Comparison of ENCODE assay signal across 8 cellular contexts in the genomic region with DNA sequence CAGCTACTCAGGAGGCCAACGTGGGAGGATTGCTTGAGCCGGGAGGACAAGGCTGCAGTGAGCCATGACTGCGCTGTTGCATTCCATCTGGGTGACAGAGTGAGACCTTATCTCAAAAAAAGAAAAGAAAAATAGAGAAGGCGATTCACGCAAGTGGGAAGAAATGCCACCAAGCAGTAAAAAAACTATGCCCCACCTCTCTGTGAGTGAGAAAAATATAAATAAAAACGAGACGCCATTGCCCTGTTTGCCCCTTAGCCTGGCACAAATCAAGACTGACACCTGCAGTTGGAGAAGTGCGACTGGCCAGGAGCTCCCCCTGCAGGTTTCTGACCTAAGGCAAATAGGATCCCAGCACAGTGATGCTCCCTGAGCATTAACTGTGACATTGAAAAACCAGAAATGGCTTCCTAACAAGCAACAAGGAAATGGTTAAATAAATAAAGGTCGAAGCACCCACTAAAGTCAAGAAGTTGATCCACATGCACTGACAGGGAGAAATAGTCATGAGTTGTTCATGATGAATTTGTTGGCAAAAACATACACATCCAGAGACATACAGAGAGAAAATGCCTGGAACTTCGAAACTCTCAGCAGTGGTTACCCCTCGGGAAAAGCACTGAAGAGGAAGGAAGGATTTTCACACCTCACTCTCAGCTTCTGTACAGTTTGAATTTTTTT. TPM values are rescaled to one million over a fixed set of nuclear protein-coding genes. Genes with fewer than 3 reads are reported as not detected.
DNase-seq lines count a peak whose midpoint lies in the region; ATAC-seq, FAIRE-seq and TF ChIP-seq lines count a peak whose summit lies in the region.

No MANE protein-coding gene starts in this region.

- H3K27me3 ChIP-seq in breast epithelium (no peaks in the 10 kb centered on the region), pancreas (no peaks in the 10 kb centered on the region)

- H3K9me3 ChIP-seq in breast epithelium (no peaks in the 10 kb centered on the region), pancreas (no peaks in the 10 kb centered on the region)

- FAIRE-seq in pancreas (lab: Jason Lieb, UNC), result no peak

- TF ChIP-seq POLR2A in breast epithelium (IDR thresholded peaks at IDR 0.05), result no peak
- no peak for TF ChIP-seq POLR2A in NB4 (IDR thresholded peaks at IDR 0.05; ENCODE audit: extremely low read depth, insufficient read length)

- H3K4me1 Mint-ChIP-seq in MCF 10A (ENCODE audit: insufficient read depth, unreplicated experiment), result no peaks in the 10 kb centered on the region

- BruUV-seq in MCF 10A (replicated peaks; lab: Mats Ljungman, UMichigan), result no TSS peak

- peak; percentile 38 for TF ChIP-seq CTCF in MCF 10A (IDR thresholded peaks at IDR 0.05; ENCODE audit: unreplicated experiment)
- TF ChIP-seq CTCF in breast epithelium (IDR thresholded peaks at IDR 0.05), result no peak
- TF ChIP-seq CTCF in NB4 (IDR thresholded peaks at IDR 0.05; ENCODE audit: low read depth, low read length), result peak; percentile 75
- TF ChIP-seq CTCF in pancreas (IDR thresholded peaks at IDR 0.05), result peak in 3 of 4 donors; percentile 12 to 43 (median 42)

- ATAC-seq in pancreas (peak; percentile 64 to 94 (median 82)), HG03045 (IDR thresholded peaks at IDR 0.05; ENCODE audit: unreplicated experiment) (no peak), HG03571 (IDR thresholded peaks at IDR 0.05; ENCODE audit: unreplicated experiment) (no peak)

- 22 to 25% methylated on average over 11 of the region's 11 CpGs for WGBS in pancreas, 2 donors

- CTCF ChIA-PET in MCF 10A (lab: Yijun Ruan, JAX), result interaction anchor here (0.6 to 2.7 kb wide), 13 partner anchors 11 to 1511 kb away, joined by 3 to 14 read pairs (median 3); no protein-coding TSS in a partner anchor

- POLR2A ChIA-PET in MCF 10A (lab: Yijun Ruan, JAX), result interaction anchor here (0.6 to 1.1 kb wide), 2 partner anchors 13 to 216 kb away, joined by 3 read pairs; no protein-coding TSS in a partner anchor

- H3K27me3 Mint-ChIP-seq in MCF 10A (ENCODE audit: insufficient read depth, unreplicated experiment), result peaks cover 16% of the 10 kb centered on the region

- H3K27ac ChIP-seq in breast epithelium (no peak overlapping the region), pancreas (no peak overlapping the region)

- in situ Hi-C loops in T47D (cut with HindIII; ENCODE audit: low pct_unique_long_range_greater_than_20kb, low sequenced_read_pairs), result no loop called here

- H3K36me3 ChIP-seq in breast epithelium, result no peaks in the 10 kb centered on the region
- no peaks in the 10 kb centered on the region for H3K36me3 ChIP-seq in pancreas

- no peaks in the 10 kb centered on the region for H3K36me3 Mint-ChIP-seq in MCF 10A (ENCODE audit: insufficient read depth, unreplicated experiment)

- H3K9me3 Mint-ChIP-seq in MCF 10A (ENCODE audit: unreplicated experiment), result peaks cover 7% of the 10 kb centered on the region

- no peak overlapping the region for H3K27ac Mint-ChIP-seq in MCF 10A (ENCODE audit: low read depth, unreplicated experiment)

- H3K4me3 ChIP-seq in breast epithelium (no peak overlapping the region), NB4 (ENCODE audit: low read depth, low read length) (no peak overlapping the region), pancreas (no peak overlapping the region)

- H3K4me1 ChIP-seq in breast epithelium (no peaks in the 10 kb centered on the region), pancreas (no peaks in the 10 kb centered on the region)

- intact Hi-C loops in MCF 10A (cut with micrococcal nuclease) (loop anchor here (2.0 kb wide), 1 partner anchor 60 kb away; no protein-coding TSS in a partner anchor), breast epithelium (cut with DNase I; ENCODE audit: low total_unique reads) (no loop called here), pancreas (cut with DNase I) (no loop called here)

- DNase-seq in MCF 10A (ENCODE audit: unreplicated experiment) (peak; percentile 56), breast epithelium (ENCODE audit: low spot score in 2 of 2) (no peak), NB4 (ENCODE audit: low read depth) (peak; percentile 53), T47D (ENCODE audit: low read depth in 1 of 2, low spot score in 1 of 2) (peak; percentile 73 to 77), pancreas (peak in 5 of 6 donors; percentile 24 to 66 (median 45)), AG08395 (ENCODE audit: low spot score) (no peak)

- H3K4me3 Mint-ChIP-seq in MCF 10A (ENCODE audit: unreplicated experiment), result no peak overlapping the region

RNA-seq across cellular contexts. Expression of gene GSC, which starts 21.1 kb away (rescaled TPM):
- not detected in 2 replicates for total RNA-seq in MCF 10A (2022)
- total RNA-seq in breast epithelium, result 10 to 100 TPM in 1 of 3 donors, 1 to 10 TPM in 2; 8.3 to 13.8 (median 9.8) TPM
- total RNA-seq in pancreas, result under 1 TPM; 0.35 to 0.84 (median 0.54) TPM
- 1 to 10 TPM in 1 of 2 donors, under 1 TPM in 1; 0.38 to 1.7 TPM for polyA plus RNA-seq in pancreas

Comparison
In these comparisons a context has a peak if more than half of its experiments do, and no peak if none do; other contexts are left out.
1. DNase-seq: peak in MCF 10A (single experiment), NB4 (single experiment), T47D (2 of 2) and pancreas (5 of 6); none in breast epithelium (0 of 2) and AG08395 (single experiment).
2. CTCF ChIP-seq: peak in MCF 10A (single experiment), NB4 (single experiment) and pancreas (3 of 4); none in breast epithelium (0 of 3).
3. ATAC-seq: peak in pancreas (4 of 4); none in HG03045 (single experiment) and HG03571 (single experiment).